In genomic region chr19:18230941-18231734, GRCh38 we compare ENCODE assay signal across 1 cellular context.
TF ChIP-seq lines count a peak whose summit lies in the region.

No MANE protein-coding gene starts in this region.

TF ChIP-seq in GM23338, 12 proteins besides CTCF, POLR2A, EP300 and RAD21:
- TF ChIP-seq REST (IDR thresholded peaks at IDR 0.05; ENCODE audit: unreplicated experiment) (no peak), ZNF331 (CRISPR knock-in tag; IDR thresholded peaks at IDR 0.05; ENCODE audit: low read depth) (no peak), JUNB (IDR thresholded peaks at IDR 0.05; ENCODE audit: unreplicated experiment) (no peak), POLR2AphosphoS5 (IDR thresholded peaks at IDR 0.05; ENCODE audit: low read depth) (no peak), ZNF462 (CRISPR knock-in tag; IDR thresholded peaks at IDR 0.05) (no peak), CREB1 (CRISPR knock-in tag; IDR thresholded peaks at IDR 0.05; ENCODE audit: low read depth) (no peak), EZH2phosphoT487 (IDR thresholded peaks at IDR 0.05; ENCODE audit: unreplicated experiment) (no peak), NANOG (IDR thresholded peaks at IDR 0.05; ENCODE audit: borderline replicate concordance) (no peak), ZNF114 (CRISPR knock-in tag; IDR thresholded peaks at IDR 0.05) (no peak), ETS1 (IDR thresholded peaks at IDR 0.05) (no peak), EZH2 (IDR thresholded peaks at IDR 0.05; ENCODE audit: low read depth, unreplicated experiment) (no peak)
TF ChIP-seq in GM23338: peak in this region for 0.
